In genomic region chr12:122871851-122872785, GRCh38 we compare ENCODE assay signal across 8 cellular contexts. TPM values are rescaled to one million over a fixed set of nuclear protein-coding genes. Genes with fewer than 3 reads are reported as not detected.
A peak's percentile ranks its signal among the peaks of the same experiment; 100 is the strongest.
DNase-seq lines count a peak whose midpoint lies in the region; ATAC-seq, FAIRE-seq and TF ChIP-seq lines count a peak whose summit lies in the region.

No MANE protein-coding gene starts in this region.

- WGBS in heart left ventricle, 4 donors: 23 to 33% (median 27%) methylated on average over 23 of the region's 23 CpGs

- peak overlapping the region; percentile 70 for H3K27ac Mint-ChIP-seq in activated naive CD8-positive, alpha-beta T cell treated with anti-CD3 and anti-CD28 coated beads, Interleukin-2, amount 50 U/mL, for 24 hours

- H4K20me1 ChIP-seq in BLaER1 treated with 17β-estradiol and CSF1 and Interleukin-3, amounts not matched to agents 10 nM and 100 nM: peaks cover 23 to 99% (median 69%) of the 10 kb centered on the region in 11 experiments; a peak in 20 of 22 replicates
- no peaks in the 10 kb centered on the region for H4K20me1 ChIP-seq in OCI-LY1 (ENCODE audit: insufficient read depth, low read length)

- ATAC-seq in HG02678 (IDR thresholded peaks at IDR 0.05; ENCODE audit: unreplicated experiment): peak; percentile 33
- ATAC-seq in activated naive CD8-positive, alpha-beta T cell treated with anti-CD3 and anti-CD28 coated beads, Interleukin-2, amount 50 U/mL, for 24 hours: peak; percentile 76
- peak; percentile 29 to 71 (median 58) for ATAC-seq in heart left ventricle

- H3K4me1 ChIP-seq in BLaER1 treated with 17β-estradiol and CSF1 and Interleukin-3, amounts not matched to agents 10 nM and 100 nM: peaks cover 92 to 98% (median 97%) of the 10 kb centered on the region in 10 experiments
- H3K4me1 ChIP-seq in OCI-LY1 (ENCODE audit: insufficient read depth, low read length, severe bottlenecking) (peaks cover 9% of the 10 kb centered on the region), heart left ventricle (peaks cover 17 to 99% (median 85%) of the 10 kb centered on the region in 12 donors)

- H3K27me3 ChIP-seq in BLaER1 treated with 17β-estradiol and CSF1 and Interleukin-3, amounts not matched to agents 10 nM and 100 nM: peaks cover 0 to 8% (median 0%) of the 10 kb centered on the region in 11 experiments; a peak in 2 of 22 replicates
- H3K27me3 ChIP-seq in OCI-LY1 (ENCODE audit: insufficient read depth, low read length) (peaks cover 21% of the 10 kb centered on the region; the same call in 1 of the 2 replicates), heart left ventricle (no peaks in the 10 kb centered on the region)

- no peaks in the 10 kb centered on the region for H3K79me2 ChIP-seq in OCI-LY1 (ENCODE audit: insufficient read depth, low read length)

- peak; percentile 70 for DNase-seq in activated naive CD8-positive, alpha-beta T cell treated with anti-CD3 and anti-CD28 coated beads, Interleukin-2, amount 50 U/mL, for 24 hours
- peak; percentile 68 to 81 (median 78) for DNase-seq in heart left ventricle
- DNase-seq in posterior vena cava (ENCODE audit: low spot score): peak; percentile 88
- no peak for DNase-seq in H54 (ENCODE audit: insufficient read length, low spot score)
- no peak for DNase-seq in activated CD4-positive, CD25-positive, alpha-beta regulatory T cell treated with anti-CD3 and anti-CD28 coated beads, Interleukin-2, amount 50 U/mL, for 72 hours

- no peaks in the 10 kb centered on the region for H3K9me3 ChIP-seq in BLaER1 treated with 17β-estradiol and CSF1 and Interleukin-3, amounts not matched to agents 10 nM and 100 nM (replicated peaks in 1 of 11)
- no peaks in the 10 kb centered on the region for H3K9me3 ChIP-seq in OCI-LY1 (ENCODE audit: low read length)
- H3K9me3 ChIP-seq in heart left ventricle: no peaks in the 10 kb centered on the region

- TF ChIP-seq CTCF in OCI-LY1 (IDR thresholded peaks at IDR 0.05; ENCODE audit: low read length) (no peak), heart left ventricle (IDR thresholded peaks at IDR 0.05) (no peak)

- peak overlapping the region; percentile 69 to 97 (median 90); a peak in 21 of 22 replicates for H3K27ac ChIP-seq in BLaER1 treated with 17β-estradiol and CSF1 and Interleukin-3, amounts not matched to agents 10 nM and 100 nM
- H3K27ac ChIP-seq in OCI-LY1 (ENCODE audit: low read depth, low read length, poor library complexity, severe bottlenecking) (no peak overlapping the region), heart left ventricle (peak overlapping the region; percentile 83 to 93 (median 87))

- FAIRE-seq in H54 (lab: Jason Lieb, UNC): no peak

- peak overlapping the region; percentile 92 to 99 (median 96) for H3K4me2 ChIP-seq in BLaER1 treated with 17β-estradiol and CSF1 and Interleukin-3, amounts not matched to agents 10 nM and 100 nM
- peak overlapping the region; percentile 26 for H3K4me2 ChIP-seq in OCI-LY1 (ENCODE audit: low read length)

- H3K27me3 Mint-ChIP-seq in activated naive CD8-positive, alpha-beta T cell treated with anti-CD3 and anti-CD28 coated beads, Interleukin-2, amount 50 U/mL, for 24 hours: peaks cover 3% of the 10 kb centered on the region

- intact Hi-C loops in heart left ventricle (cut with DNase I) (loop anchor here in 1 of 10 donors (2.0 kb wide), 1 partner anchor 17 kb away; no protein-coding TSS in a partner anchor), posterior vena cava (cut with DNase I) (no loop called here)

- H2AFZ ChIP-seq in OCI-LY1 (ENCODE audit: low read length): no peak overlapping the region

- H3K36me3 ChIP-seq in BLaER1 treated with 17β-estradiol and CSF1 and Interleukin-3, amounts not matched to agents 10 nM and 100 nM: peaks cover 26 to 33% (median 29%) of the 10 kb centered on the region in 11 experiments; a peak in 21 of 22 replicates
- no peaks in the 10 kb centered on the region for H3K36me3 ChIP-seq in OCI-LY1 (ENCODE audit: insufficient read depth, low read length)
- H3K36me3 ChIP-seq in heart left ventricle: peaks cover 0 to 41% (median 31%) of the 10 kb centered on the region in 9 donors

- TF ChIP-seq POLR2A in heart left ventricle (IDR thresholded peaks at IDR 0.05) (no peak), H54 (IDR thresholded peaks at IDR 0.05; ENCODE audit: low read depth, low read length) (no peak)

- peaks cover 81% of the 10 kb centered on the region for H3K4me1 Mint-ChIP-seq in activated naive CD8-positive, alpha-beta T cell treated with anti-CD3 and anti-CD28 coated beads, Interleukin-2, amount 50 U/mL, for 24 hours

- H3K9me3 Mint-ChIP-seq in activated naive CD8-positive, alpha-beta T cell treated with anti-CD3 and anti-CD28 coated beads, Interleukin-2, amount 50 U/mL, for 24 hours: no peaks in the 10 kb centered on the region

- peak overlapping the region; percentile 76 to 92 (median 89) for H3K9ac ChIP-seq in BLaER1 treated with 17β-estradiol and CSF1 and Interleukin-3, amounts not matched to agents 10 nM and 100 nM
- H3K9ac ChIP-seq in OCI-LY1 (ENCODE audit: low read length): no peak overlapping the region

- H3K4me3 ChIP-seq in BLaER1 treated with 17β-estradiol and CSF1 and Interleukin-3, amounts not matched to agents 10 nM and 100 nM: peak overlapping the region; percentile 47 to 67 (median 64)
- H3K4me3 ChIP-seq in OCI-LY1 (ENCODE audit: low read depth, low read length, poor library complexity, severe bottlenecking) (no peak overlapping the region), heart left ventricle (peak overlapping the region in 11 of 12 donors; percentile 16 to 60 (median 50))

- H3K4me3 Mint-ChIP-seq in activated naive CD8-positive, alpha-beta T cell treated with anti-CD3 and anti-CD28 coated beads, Interleukin-2, amount 50 U/mL, for 24 hours: peak overlapping the region; percentile 61

- peaks cover 25% of the 10 kb centered on the region for H3K36me3 Mint-ChIP-seq in activated naive CD8-positive, alpha-beta T cell treated with anti-CD3 and anti-CD28 coated beads, Interleukin-2, amount 50 U/mL, for 24 hours (ENCODE audit: low read depth)

- H3K9me2 ChIP-seq in OCI-LY1 (ENCODE audit: low read depth, low read length): no peaks in the 10 kb centered on the region

- no peaks in the 10 kb centered on the region for H3F3A ChIP-seq in OCI-LY1 (ENCODE audit: insufficient read depth, low read length)

RNA-seq across cellular contexts. Expression of gene VPS37B, which starts 23.8 kb away (rescaled TPM):
- total RNA-seq in heart left ventricle (10 to 100 TPM; 14.5 to 51.2 (median 22.7) TPM), posterior vena cava (10 to 100 TPM; 18.3 to 22.3 TPM)
- polyA plus RNA-seq in heart left ventricle: 10 to 100 TPM; 17.4 to 21.7 TPM

RNA-seq across cellular contexts. Expression of gene HIP1R, which starts 36.9 kb away (rescaled TPM):
- total RNA-seq in heart left ventricle (10 to 100 TPM; 14.9 to 49.5 (median 19.6) TPM), posterior vena cava (10 to 100 TPM; 12.8 to 19.3 TPM)
- polyA plus RNA-seq in heart left ventricle: 10 to 100 TPM; 19.1 to 31.4 TPM

Comparison
In these comparisons a context has a peak if more than half of its experiments do, and no peak if none do; other contexts are left out.
1. DNase-seq: peak in activated naive CD8-positive, alpha-beta T cell treated with anti-CD3 and anti-CD28 coated beads, Interleukin-2, amount 50 U/mL, for 24 hours (single experiment), heart left ventricle (5 of 5) and posterior vena cava (single experiment); none in H54 (single experiment) and activated CD4-positive, CD25-positive, alpha-beta regulatory T cell treated with anti-CD3 and anti-CD28 coated beads, Interleukin-2, amount 50 U/mL, for 72 hours (single experiment).
2. Peak in every context shown above with its lines, with median percentiles within 50 percentile points of each other: ATAC-seq.